19 cellular contexts compared by ENCODE assay signal in genomic region chr5:156528673-156529072, GRCh38.
DNase-seq lines count a peak whose midpoint lies in the region; ATAC-seq, FAIRE-seq and TF ChIP-seq lines count a peak whose summit lies in the region.
"Had no signal": no experiment of that assay in that cellular context is flagged by ENCODE, and none has a peak within 500 bp of the region (broad histone marks: within the 10 kb centered on the region; RNA-seq: fewer than 3 reads in every experiment).

No MANE protein-coding gene starts in this region.

- H3K4me3 ChIP-seq in gastrocnemius medialis = no peak overlapping the region
- H3K4me3 ChIP-seq: BLaER1 treated with 17β-estradiol and CSF1 and Interleukin-3, amounts not matched to agents 10 nM and 100 nM; GM12878 had no signal

- FAIRE-seq in D721Med (lab: Jason Lieb, UNC) = peak; percentile 67
- FAIRE-seq in H54 (lab: Jason Lieb, UNC) = no peak
- FAIRE-seq: GM12878, HepG2 had no signal

- no peaks in the 10 kb centered on the region for H3K36me3 ChIP-seq in gastrocnemius medialis
- H3K36me3 ChIP-seq: BLaER1 treated with 17β-estradiol and CSF1 and Interleukin-3, amounts not matched to agents 10 nM and 100 nM had no signal

- DNase-seq in D721Med (ENCODE audit: insufficient read length, low spot score) (no peak), myocyte (ENCODE audit: low read depth) (peak; percentile 27), gastrocnemius medialis (no peak), H54 (ENCODE audit: insufficient read length, low spot score) (no peak), cardiac septum (ENCODE audit: low spot score) (no peak), NCI-H748 (lab: John Stamatoyannopoulos, UW; ENCODE audit: unreplicated experiment) (no peak)
- DNase-seq: 8988T; Calu3; CD8-positive, alpha-beta T cell; DMS 273 treated with DMSO at 0.1 percent for 48 hours; DMS53; DND-41; EL; HCEC 1CT had no signal

- in situ Hi-C loops in gastrocnemius medialis (cut with MboI; ENCODE audit: low sequenced_read_pairs in 4 of 4) = no loop called here

- intact Hi-C loops in gastrocnemius medialis (cut with DNase I; ENCODE audit: low total_unique reads) (no loop called here), cardiac septum (cut with DNase I) (no loop called here)

- H3K27ac ChIP-seq in VCaP = peak overlapping the region; percentile 83
- H3K27ac ChIP-seq in gastrocnemius medialis = peak overlapping the region in 3 of 4 donors; percentile 37 to 61 (median 51)
- H3K27ac ChIP-seq: BLaER1 treated with 17β-estradiol and CSF1 and Interleukin-3, amounts not matched to agents 10 nM and 100 nM had no signal

- TF ChIP-seq POLR2A in gastrocnemius medialis (IDR thresholded peaks at IDR 0.05) (no peak), H54 (IDR thresholded peaks at IDR 0.05; ENCODE audit: low read depth, low read length) (no peak)

- peaks cover 8 to 11% of the 10 kb centered on the region in 2 donors for H3K4me1 ChIP-seq in gastrocnemius medialis
- H3K4me1 ChIP-seq: BLaER1 treated with 17β-estradiol and CSF1 and Interleukin-3, amounts not matched to agents 10 nM and 100 nM had no signal

- no peak for ATAC-seq in gastrocnemius medialis
- no peak for ATAC-seq in HG03095 (IDR thresholded peaks at IDR 0.05; ENCODE audit: unreplicated experiment)
- ATAC-seq: CD8-positive, alpha-beta T cell; GM12878; HepG2 had no signal

- no peaks in the 10 kb centered on the region for H3K9me3 ChIP-seq in gastrocnemius medialis
- H3K9me3 ChIP-seq: BLaER1 treated with 17β-estradiol and CSF1 and Interleukin-3, amounts not matched to agents 10 nM and 100 nM had no signal

- TF ChIP-seq CTCF in D721Med (IDR thresholded peaks at IDR 0.05; ENCODE audit: insufficient read depth, missing control alignments) = no peak
- TF ChIP-seq CTCF in VCaP (conservative IDR thresholded peaks at IDR 0.05) = no peak
- no peak for TF ChIP-seq CTCF in gastrocnemius medialis (IDR thresholded peaks at IDR 0.05 in 4 of 5, conservative IDR thresholded peaks at IDR 0.05 in 1 of 5)

- H3K27me3 ChIP-seq in gastrocnemius medialis = no peaks in the 10 kb centered on the region
- H3K27me3 ChIP-seq: BLaER1 treated with 17β-estradiol and CSF1 and Interleukin-3, amounts not matched to agents 10 nM and 100 nM had no signal
